In genomic region chr18:7803956-7804469, GRCh38 we compare ENCODE assay signal across 26 cellular contexts.
"Had no signal": no experiment of that assay in that cellular context is flagged by ENCODE, and none has a peak within 500 bp of the region (broad histone marks: within the 10 kb centered on the region; RNA-seq: fewer than 3 reads in every experiment).

No MANE protein-coding gene starts in this region.

- H3K27me3 Mint-ChIP-seq: activated CD4-positive, alpha-beta memory T cell treated with anti-CD3 and anti-CD28 coated beads for 36 hours; activated naive CD8-positive, alpha-beta T cell; activated T-helper 17 cell treated with anti-CD3 and anti-CD28 coated beads, Interleukin-2, amount 50 U/mL, for 72 hours had no signal

- H3K4me3 Mint-ChIP-seq: activated CD4-positive, alpha-beta memory T cell treated with anti-CD3 and anti-CD28 coated beads for 36 hours; activated CD4-positive, alpha-beta T cell treated with anti-CD3 and anti-CD28 coated beads, Interleukin-2, amount 10 ng/mL, durations not matched to agents 7 days and 5 days; activated naive CD4-positive, alpha-beta T cell treated with anti-CD3 and anti-CD28 coated beads for 36 hours; activated naive CD8-positive, alpha-beta T cell; activated T-helper 17 cell treated with anti-CD3 and anti-CD28 coated beads, Interleukin-2, amount 50 U/mL, for 72 hours had no signal

- H3K36me3 Mint-ChIP-seq: activated CD4-positive, alpha-beta memory T cell treated with anti-CD3 and anti-CD28 coated beads for 36 hours; activated naive CD8-positive, alpha-beta T cell had no signal

- H3K36me3 ChIP-seq: brain microvascular endothelial cell, Peyer's patch, SJCRH30 had no signal

- H3K4me1 ChIP-seq: Peyer's patch, SJCRH30 had no signal

- H3K9me3 Mint-ChIP-seq: activated CD4-positive, alpha-beta memory T cell treated with anti-CD3 and anti-CD28 coated beads for 36 hours; activated CD4-positive, alpha-beta T cell treated with anti-CD3 and anti-CD28 coated beads, Interleukin-2, amount 10 ng/mL, durations not matched to agents 7 days and 5 days; activated naive CD4-positive, alpha-beta T cell treated with anti-CD3 and anti-CD28 coated beads for 36 hours; activated T-helper 17 cell treated with anti-CD3 and anti-CD28 coated beads, Interleukin-2, amount 50 U/mL, for 72 hours had no signal

- H3K4me1 Mint-ChIP-seq: activated CD4-positive, alpha-beta T cell treated with anti-CD3 and anti-CD28 coated beads, Interleukin-2, amount 10 ng/mL, durations not matched to agents 7 days and 5 days; activated T-helper 17 cell treated with anti-CD3 and anti-CD28 coated beads, Interleukin-2, amount 50 U/mL, for 72 hours had no signal

- DNase-seq: activated CD4-positive, alpha-beta memory T cell treated with anti-CD3 and anti-CD28 coated beads for 36 hours; activated CD4-positive, alpha-beta T cell treated with anti-CD3 and anti-CD28 coated beads, Interleukin-2, amount 10 ng/mL, durations not matched to agents 7 days and 5 days; activated CD4-positive, CD25-positive, alpha-beta regulatory T cell; activated gamma-delta T cell; activated naive CD4-positive, alpha-beta T cell treated with anti-CD3 and anti-CD28 coated beads for 36 hours; activated T-cell treated with anti-CD3 and anti-CD28 coated beads for 4 hours; activated T-cell treated with anti-CD3 and anti-CD28 coated beads, Interleukin-2, amount 50 U/mL, for 48 hours; brain microvascular endothelial cell; Karpas-422; NCI-H1048; NCI-H1417; NCI-H1694; NCI-H2029 treated with DMSO at 0.1 percent for 48 hours; NCI-H345; NCI-H510A; NCI-H526 treated with DMSO at 0.1 percent for 48 hours; Peyer's patch; Right ventricle myocardium superior; SJCRH30; T-helper 1 cell had no signal

- H3K9me3 ChIP-seq: Peyer's patch, SJCRH30, SK-N-SH had no signal

- H3K4me3 ChIP-seq: K562, Peyer's patch, SJCRH30 had no signal

- H3K27me3 ChIP-seq: brain microvascular endothelial cell, Peyer's patch, SJCRH30 had no signal

- H3K9ac ChIP-seq: SK-N-SH had no signal

- H3K27ac Mint-ChIP-seq: activated CD4-positive, alpha-beta memory T cell treated with anti-CD3 and anti-CD28 coated beads for 36 hours; activated CD4-positive, alpha-beta T cell treated with anti-CD3 and anti-CD28 coated beads, Interleukin-2, amount 10 ng/mL, durations not matched to agents 7 days and 5 days; activated naive CD4-positive, alpha-beta T cell treated with anti-CD3 and anti-CD28 coated beads for 36 hours; activated naive CD8-positive, alpha-beta T cell; activated T-helper 17 cell treated with anti-CD3 and anti-CD28 coated beads, Interleukin-2, amount 50 U/mL, for 72 hours had no signal

- H3K4me2 ChIP-seq: SK-N-SH had no signal

- H3K27ac ChIP-seq: brain microvascular endothelial cell, Peyer's patch, RWPE1, SJCRH30, VCaP had no signal

- H3K9me2 ChIP-seq: SK-N-SH had no signal
